1 cellular context compared by ENCODE assay signal in the genomic region with DNA sequence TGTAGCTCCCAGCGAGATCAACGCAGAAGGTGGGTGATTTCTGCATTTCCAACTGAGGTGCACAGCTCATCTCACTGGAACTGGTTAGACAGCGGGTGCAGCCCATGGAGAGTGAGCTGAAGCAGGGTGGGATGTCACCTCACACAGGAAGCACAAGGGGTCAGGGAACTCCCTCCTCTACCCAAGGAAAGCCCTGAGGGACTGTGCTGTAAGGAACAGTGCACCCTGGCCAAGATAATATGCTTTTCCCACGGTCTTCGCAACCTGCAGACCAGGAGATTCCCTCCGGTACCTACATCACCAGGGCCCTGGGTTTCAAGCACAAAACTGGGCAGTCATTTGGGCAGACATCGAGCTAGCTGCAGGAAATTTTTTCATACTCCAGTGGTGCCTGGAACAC.
TF ChIP-seq lines count a peak whose summit lies in the region.

No MANE protein-coding gene starts in this region.

TF ChIP-seq in WTC11, 78 proteins besides CTCF, POLR2A, EP300 and RAD21 (continued from another document):
- TF ChIP-seq, protein P1, sequence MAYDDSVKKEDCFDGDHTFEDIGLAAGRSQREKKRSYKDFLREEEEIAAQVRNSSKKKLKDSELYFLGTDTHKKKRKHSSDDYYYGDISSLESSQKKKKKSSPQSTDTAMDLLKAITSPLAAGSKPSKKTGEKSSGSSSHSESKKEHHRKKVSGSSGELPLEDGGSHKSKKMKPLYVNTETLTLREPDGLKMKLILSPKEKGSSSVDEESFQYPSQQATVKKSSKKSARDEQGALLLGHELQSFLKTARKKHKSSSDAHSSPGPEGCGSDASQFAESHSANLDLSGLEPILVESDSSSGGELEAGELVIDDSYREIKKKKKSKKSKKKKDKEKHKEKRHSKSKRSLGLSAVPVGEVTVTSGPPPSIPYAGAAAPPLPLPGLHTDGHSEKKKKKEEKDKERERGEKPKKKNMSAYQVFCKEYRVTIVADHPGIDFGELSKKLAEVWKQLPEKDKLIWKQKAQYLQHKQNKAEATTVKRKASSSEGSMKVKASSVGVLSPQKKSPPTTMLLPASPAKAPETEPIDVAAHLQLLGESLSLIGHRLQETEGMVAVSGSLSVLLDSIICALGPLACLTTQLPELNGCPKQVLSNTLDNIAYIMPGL (CRISPR knock-in tag; IDR thresholded peaks at IDR 0.05) = no peak
- TF ChIP-seq SMAD4 (CRISPR knock-in tag; IDR thresholded peaks at IDR 0.05) = no peak
- TF ChIP-seq, protein P2, sequence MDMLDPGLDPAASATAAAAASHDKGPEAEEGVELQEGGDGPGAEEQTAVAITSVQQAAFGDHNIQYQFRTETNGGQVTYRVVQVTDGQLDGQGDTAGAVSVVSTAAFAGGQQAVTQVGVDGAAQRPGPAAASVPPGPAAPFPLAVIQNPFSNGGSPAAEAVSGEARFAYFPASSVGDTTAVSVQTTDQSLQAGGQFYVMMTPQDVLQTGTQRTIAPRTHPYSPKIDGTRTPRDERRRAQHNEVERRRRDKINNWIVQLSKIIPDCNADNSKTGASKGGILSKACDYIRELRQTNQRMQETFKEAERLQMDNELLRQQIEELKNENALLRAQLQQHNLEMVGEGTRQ (CRISPR knock-in tag; IDR thresholded peaks at IDR 0.05) = no peak
- TF ChIP-seq NFATC4 (CRISPR knock-in tag; IDR thresholded peaks at IDR 0.05) = no peak
- no peak for TF ChIP-seq ZNF263 (CRISPR knock-in tag; IDR thresholded peaks at IDR 0.05; ENCODE audit: low read depth)
- TF ChIP-seq HMGA2 (CRISPR knock-in tag; IDR thresholded peaks at IDR 0.05) = no peak
- no peak for TF ChIP-seq ESRRA (CRISPR knock-in tag; IDR thresholded peaks at IDR 0.05; ENCODE audit: borderline replicate concordance)
TF ChIP-seq in WTC11: peak in this region for 0.
